Comparison of ENCODE assay signal across 23 cellular contexts in genomic region chr10:13794982-13795381, GRCh38.
DNase-seq lines count a peak whose midpoint lies in the region; ATAC-seq and TF ChIP-seq lines count a peak whose summit lies in the region.
"Had no signal": no experiment of that assay in that cellular context is flagged by ENCODE, and none has a peak within 500 bp of the region (broad histone marks: within the 10 kb centered on the region; RNA-seq: fewer than 3 reads in every experiment).

No MANE protein-coding gene starts in this region.

- H3K4me1 ChIP-seq in MM.1S (ENCODE audit: low read length) (peaks cover 22% of the 10 kb centered on the region), A673 (ENCODE audit: insufficient read depth, low read length, poor library complexity, severe bottlenecking) (no peaks in the 10 kb centered on the region)
- H3K4me1 ChIP-seq: foreskin keratinocyte, HAP-1, parathyroid adenoma had no signal

- H3F3A ChIP-seq in MM.1S (ENCODE audit: insufficient read depth, low read length) = peaks cover 12% of the 10 kb centered on the region

- H3K4me3 ChIP-seq in MM.1S (ENCODE audit: low read length) (no peak overlapping the region; the same call in 1 of the 2 replicates), A673 (ENCODE audit: low read depth, low read length, poor library complexity, severe bottlenecking) (no peak overlapping the region)
- H3K4me3 ChIP-seq: esophagus muscularis mucosa, HAP-1, heart left ventricle had no signal

- CTCF ChIA-PET in A673 (lab: Charles Lee) = no interaction called here

- peak overlapping the region; percentile 74 for H3K4me2 ChIP-seq in MM.1S (ENCODE audit: low read depth, low read length)
- H3K4me2 ChIP-seq: SK-N-SH had no signal

- intact Hi-C loops in A673 (cut with micrococcal nuclease; ENCODE audit: unreplicated experiment) = no loop called here

- no peaks in the 10 kb centered on the region for H3K79me2 ChIP-seq in MM.1S (ENCODE audit: low read length)
- H3K79me2 ChIP-seq: parathyroid adenoma had no signal

- POLR2A ChIA-PET in A673 (lab: Charles Lee; ENCODE audit: low non-redundant PET) = no interaction called here

- H3K9ac ChIP-seq in MM.1S (ENCODE audit: low read length) = no peak overlapping the region
- H3K9ac ChIP-seq: parathyroid adenoma, SK-N-SH had no signal

- DNase-seq in NCI-H1417 (lab: John Stamatoyannopoulos, UW) = peak; percentile 47 to 88 (median 84)
- DNase-seq in NCI-H1417 treated with DMSO at 0.1 percent for 48 hours (lab: John Stamatoyannopoulos, UW) = no peak
- DNase-seq in MM.1S = no peak
- DNase-seq in NCI-H510A treated with DMSO at 0.1 percent for 48 hours (lab: John Stamatoyannopoulos, UW) = peak; percentile 72
- DNase-seq in left kidney (ENCODE audit: low read depth, low spot score) = peak; percentile 73
- DNase-seq in DMS 273 (lab: John Stamatoyannopoulos, UW; ENCODE audit: unreplicated experiment) = no peak
- no peak for DNase-seq in A673 (ENCODE audit: low spot score)
- DNase-seq: 8988T; activated CD4-positive, alpha-beta T cell treated with anti-CD3 and anti-CD28 coated beads for 4 hours; activated gamma-delta T cell; activated T-cell treated with anti-CD3 and anti-CD28 coated beads, Interleukin-2, amount 50 U/mL, for 24 hours; dermis blood vessel endothelial cell; foreskin keratinocyte; GF-D8; heart left ventricle; kidney glomerular epithelial cell; NCI-H2029; NCI-H524; SK-N-SH had no signal

- BruUV-seq in A673 (replicated peaks; lab: Mats Ljungman, UMichigan) = no TSS peak

- H3K36me3 ChIP-seq in MM.1S (replicated peaks; ENCODE audit: insufficient read depth, low read length) (no peaks in the 10 kb centered on the region), A673 (ENCODE audit: insufficient read depth, low read length, poor library complexity, severe bottlenecking) (no peaks in the 10 kb centered on the region)
- H3K36me3 ChIP-seq: HAP-1 had no signal

- H3K27me3 ChIP-seq in MM.1S (replicated peaks; ENCODE audit: insufficient read depth, low read length) (no peaks in the 10 kb centered on the region), A673 (replicated peaks; ENCODE audit: insufficient read depth, low read depth, low read length, poor library complexity) (no peaks in the 10 kb centered on the region)
- H3K27me3 ChIP-seq: esophagus muscularis mucosa, foreskin keratinocyte, heart left ventricle had no signal

- no peak for TF ChIP-seq CTCF in MM.1S (IDR thresholded peaks at IDR 0.05; ENCODE audit: low read length)
- no peak for TF ChIP-seq CTCF in A673 (conservative IDR thresholded peaks at IDR 0.05; ENCODE audit: low read depth, low read length)

- no peaks in the 10 kb centered on the region for H3K9me2 ChIP-seq in MM.1S (replicated peaks; ENCODE audit: insufficient read depth, low read length)
- H3K9me2 ChIP-seq: SK-N-SH had no signal

- H2AFZ ChIP-seq in MM.1S (ENCODE audit: low read length) = no peak overlapping the region
- H2AFZ ChIP-seq: parathyroid adenoma had no signal

- H3K9me3 ChIP-seq in MM.1S (replicated peaks; ENCODE audit: insufficient read depth, low read length) (no peaks in the 10 kb centered on the region), A673 (ENCODE audit: low read depth, low read length, poor library complexity, severe bottlenecking) (no peaks in the 10 kb centered on the region)
- H3K9me3 ChIP-seq: esophagus muscularis mucosa, HAP-1, heart left ventricle, SK-N-SH had no signal

- ATAC-seq in HG03135 (IDR thresholded peaks at IDR 0.05; ENCODE audit: unreplicated experiment) = no peak
- ATAC-seq: foreskin keratinocyte, heart left ventricle had no signal

- no peaks in the 10 kb centered on the region for H4K20me1 ChIP-seq in MM.1S (ENCODE audit: insufficient read depth, low read length)

- peak overlapping the region; percentile 46; the same call in 1 of the 2 replicates for H3K27ac ChIP-seq in MM.1S (ENCODE audit: low read length)
- no peak overlapping the region for H3K27ac ChIP-seq in A673 (ENCODE audit: low read depth, low read length, poor library complexity, severe bottlenecking)
- H3K27ac ChIP-seq: esophagus muscularis mucosa, foreskin keratinocyte, heart left ventricle, parathyroid adenoma had no signal

Comparison
In these comparisons a context has a peak if more than half of its experiments do, and no peak if none do; other contexts are left out.
1. DNase-seq: peak in NCI-H1417 (3 of 3), NCI-H510A treated with DMSO at 0.1 percent for 48 hours (single experiment) and left kidney (single experiment); none in NCI-H1417 treated with DMSO at 0.1 percent for 48 hours (single experiment), MM.1S (single experiment), DMS 273 (single experiment) and A673 (single experiment).